12 cellular contexts compared by ENCODE assay signal in the genomic region with DNA sequence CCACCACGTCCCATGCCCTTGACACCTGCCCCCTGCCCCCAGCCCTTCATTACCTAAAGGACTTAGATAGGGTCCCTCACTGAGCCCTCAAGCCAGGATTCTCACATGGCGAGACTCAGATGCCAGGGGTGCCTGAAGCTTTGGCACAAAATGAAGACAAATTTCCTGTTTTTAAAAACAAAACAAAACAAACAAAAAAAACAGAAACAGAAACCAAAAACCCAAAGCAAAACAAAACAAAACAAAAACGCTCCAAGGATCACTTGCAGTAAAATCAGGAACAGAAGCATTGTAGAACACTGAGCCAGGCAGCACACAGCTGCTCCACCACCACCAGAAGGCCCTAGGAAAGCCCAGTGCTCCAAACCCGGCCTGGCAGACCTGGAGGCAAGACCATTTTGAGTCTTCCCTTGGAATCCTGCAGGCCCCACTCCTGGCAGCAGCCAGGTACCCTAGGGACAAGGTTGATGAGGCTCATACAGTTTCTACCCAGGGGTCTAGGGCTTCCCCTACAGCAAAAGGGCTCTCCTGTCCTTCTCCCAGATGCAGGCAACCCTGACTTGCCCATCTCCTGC. TPM values are rescaled to one million over a fixed set of nuclear protein-coding genes. Genes with fewer than 3 reads are reported as not detected.
A peak's percentile ranks its signal among the peaks of the same experiment; 100 is the strongest.
DNase-seq lines count a peak whose midpoint lies in the region; ATAC-seq, FAIRE-seq and TF ChIP-seq lines count a peak whose summit lies in the region.
"Had no signal": no experiment of that assay in that cellular context is flagged by ENCODE, and none has a peak within 500 bp of the region (broad histone marks: within the 10 kb centered on the region; RNA-seq: fewer than 3 reads in every experiment).

No MANE protein-coding gene starts in this region.

- no peaks in the 10 kb centered on the region; a peak in 1 of 4 replicates for H3K36me3 ChIP-seq in GM12878 (ENCODE audit: control insufficient read depth in 2 of 2, insufficient read depth in 2 of 2, low read length in 1 of 2)
- peaks cover 0 to 3% (median 0%) of the 10 kb centered on the region in 4 donors for H3K36me3 ChIP-seq in right lobe of liver
- no peaks in the 10 kb centered on the region for H3K36me3 ChIP-seq in mucosa of descending colon (ENCODE audit: low read depth)
- H3K36me3 ChIP-seq: HAP-1 had no signal

- CTCF ChIA-PET in GM12878 (lab: Yijun Ruan, JAX): interaction anchor here (0.8 to 1.6 kb wide), 3 partner anchors 10 to 35 kb away, joined by 3 to 5 read pairs (median 4); no protein-coding TSS in a partner anchor

- H2AFZ ChIP-seq in GM12878 (ENCODE audit: control insufficient read depth, low read depth, low read length): peak overlapping the region; percentile 16

- peak overlapping the region; percentile 52 for H3K27ac ChIP-seq in 22Rv1
- peak overlapping the region; percentile 48 for H3K27ac ChIP-seq in GM12878 (ENCODE audit: control insufficient read depth, insufficient read depth)
- H3K27ac ChIP-seq in right lobe of liver: peak overlapping the region; percentile 76 to 95 (median 88)

- no peak for DNase-seq in GM18507 (ENCODE audit: extremely low spot score, insufficient read length, low read depth)
- no peak for DNase-seq in GM12878 (ENCODE audit: low read depth, low spot score)
- no peak for DNase-seq in right lobe of liver
- DNase-seq in Right ventricle myocardium inferior (ENCODE audit: missing footprints): no peak
- no peak for DNase-seq in mucosa of descending colon
- DNase-seq in CD1c-positive myeloid dendritic cell (ENCODE audit: extremely low spot score): no peak
- DNase-seq in COR-L47 (lab: John Stamatoyannopoulos, UW): no peak
- DNase-seq: left colon, NCI-H774 had no signal

- SMC1A ChIA-PET in GM12878 (lab: Charles Lee; ENCODE audit: uncharacterized antibody, unreplicated experiment): interaction anchor here (1.4 kb wide), 1 partner anchor 9 kb away, joined by 3 read pairs; no protein-coding TSS in a partner anchor

- no peaks in the 10 kb centered on the region for H3K79me2 ChIP-seq in GM12878 (ENCODE audit: control insufficient read depth, insufficient read depth, low read length)

- in situ Hi-C loops in GM12878 (cut with MboI): no loop called here

- H3K27me3 ChIP-seq in GM12878 (replicated peaks in 1 of 2; ENCODE audit: control insufficient read depth in 2 of 2, insufficient read depth in 2 of 2, low read length in 1 of 2) (no peaks in the 10 kb centered on the region), right lobe of liver (no peaks in the 10 kb centered on the region)

- TF ChIP-seq CTCF in 22Rv1 (IDR thresholded peaks at IDR 0.05): no peak
- no peak for TF ChIP-seq CTCF in GM12878 (IDR thresholded peaks at IDR 0.05 in 2 of 3, conservative IDR thresholded peaks at IDR 0.05 in 1 of 3; ENCODE audit: control insufficient read depth in 2 of 3, extremely low read depth in 1 of 3, insufficient read depth in 1 of 3, low read depth in 3 of 3, low read length in 3 of 3)
- TF ChIP-seq CTCF in right lobe of liver (IDR thresholded peaks at IDR 0.05): no peak
- TF ChIP-seq CTCF in mucosa of descending colon (IDR thresholded peaks at IDR 0.05): no peak

- no TSS peak for BruUV-seq in GM12878 (replicated peaks; lab: Mats Ljungman, UMichigan)

- RAD21 ChIA-PET in GM12878 (lab: Charles Lee; ENCODE audit: unreplicated experiment): interaction anchor here (0.6 to 1.1 kb wide), 3 partner anchors 10 to 202 kb away, joined by 3 to 4 read pairs (median 3); no protein-coding TSS in a partner anchor

- TF ChIP-seq RAD21 in GM12878 (IDR thresholded peaks at IDR 0.05; ENCODE audit: insufficient read depth, low read depth, low read length): no peak

- H3K4me3 ChIP-seq in GM12878 (no peak overlapping the region; the same call in 1 of the 2 replicates), right lobe of liver (peak overlapping the region in 2 of 3 donors; percentile 23 to 34), mucosa of descending colon (no peak overlapping the region)
- H3K4me3 ChIP-seq: HAP-1 had no signal

- peak overlapping the region; percentile 45 for H3K4me2 ChIP-seq in GM12878 (ENCODE audit: control insufficient read depth, insufficient read depth)

- POLR2A ChIA-PET in GM12878 (lab: Charles Lee): interaction anchor here (1.2 kb wide), 1 partner anchor 10 kb away, joined by 4 read pairs; no protein-coding TSS in a partner anchor

- FAIRE-seq in GM18507 (lab: Jason Lieb, UNC) (peak; percentile 29), GM12878 (lab: Jason Lieb, UNC) (no peak)

- intact Hi-C loops in GM12878 (cut with micrococcal nuclease; ENCODE audit: unreplicated experiment): no loop called here
- intact Hi-C loops in right lobe of liver (cut with DNase I): no loop called here
- intact Hi-C loops in Right ventricle myocardium inferior (cut with DNase I): no loop called here
- intact Hi-C loops in mucosa of descending colon (cut with DNase I, micrococcal nuclease): loop anchor here in 1 of 2 donors (10.0 kb wide), 1 partner anchor 135 kb away; the partner anchor contains the start of gene NUFIP2

- H3K9ac ChIP-seq in GM12878 (ENCODE audit: control insufficient read depth, insufficient read depth, low read length): peak overlapping the region; percentile 5; the same call in 1 of the 2 replicates

- no peaks in the 10 kb centered on the region for H3K9me3 ChIP-seq in GM12878 (replicated peaks; ENCODE audit: control insufficient read depth, insufficient read depth, low read length)
- no peaks in the 10 kb centered on the region for H3K9me3 ChIP-seq in right lobe of liver
- H3K9me3 ChIP-seq in mucosa of descending colon: no peaks in the 10 kb centered on the region
- H3K9me3 ChIP-seq: HAP-1 had no signal

- no peaks in the 10 kb centered on the region for H4K20me1 ChIP-seq in GM12878 (ENCODE audit: control insufficient read depth, insufficient read depth)

- H3K4me1 ChIP-seq in GM12878 (ENCODE audit: control insufficient read depth, insufficient read depth, low read length): peaks cover 7% of the 10 kb centered on the region
- H3K4me1 ChIP-seq in right lobe of liver: peaks cover 4 to 99% (median 51%) of the 10 kb centered on the region in 4 donors
- peaks cover 56% of the 10 kb centered on the region for H3K4me1 ChIP-seq in mucosa of descending colon (ENCODE audit: low read depth)
- H3K4me1 ChIP-seq: HAP-1 had no signal

- TF ChIP-seq POLR2A in GM12878 (IDR thresholded peaks at IDR 0.05; ENCODE audit: low read depth, low read length) (no peak), right lobe of liver (IDR thresholded peaks at IDR 0.05) (no peak)

- ATAC-seq in GM12878 (0 out of 3 replicates have a peak, but pooled peaks have one; percentile 15), right lobe of liver (no peak), Right ventricle myocardium inferior (no peak), mucosa of descending colon (no peak)
- ATAC-seq: esophagus mucosa had no signal

- no peak for TF ChIP-seq EP300 in GM12878 (IDR thresholded peaks at IDR 0.05; ENCODE audit: borderline replicate concordance in 1 of 2, control insufficient read depth in 1 of 2, low read depth in 2 of 2, low read length in 2 of 2)

- WGBS in GM12878 (ENCODE audit: insufficient coverage, insufficient replicate concordance, low lambda C conversion rate, missing lambda C conversion rate): 28% methylated on average over 4 of the region's 4 CpGs
- 25% methylated on average over 4 of the region's 4 CpGs for WGBS in right lobe of liver (ENCODE audit: insufficient coverage, low coverage, low lambda C conversion rate, missing lambda C conversion rate)

TF ChIP-seq in GM12878, 131 proteins besides CTCF, POLR2A, EP300 and RAD21 (continues in another document):
- TF ChIP-seq, protein P1, sequence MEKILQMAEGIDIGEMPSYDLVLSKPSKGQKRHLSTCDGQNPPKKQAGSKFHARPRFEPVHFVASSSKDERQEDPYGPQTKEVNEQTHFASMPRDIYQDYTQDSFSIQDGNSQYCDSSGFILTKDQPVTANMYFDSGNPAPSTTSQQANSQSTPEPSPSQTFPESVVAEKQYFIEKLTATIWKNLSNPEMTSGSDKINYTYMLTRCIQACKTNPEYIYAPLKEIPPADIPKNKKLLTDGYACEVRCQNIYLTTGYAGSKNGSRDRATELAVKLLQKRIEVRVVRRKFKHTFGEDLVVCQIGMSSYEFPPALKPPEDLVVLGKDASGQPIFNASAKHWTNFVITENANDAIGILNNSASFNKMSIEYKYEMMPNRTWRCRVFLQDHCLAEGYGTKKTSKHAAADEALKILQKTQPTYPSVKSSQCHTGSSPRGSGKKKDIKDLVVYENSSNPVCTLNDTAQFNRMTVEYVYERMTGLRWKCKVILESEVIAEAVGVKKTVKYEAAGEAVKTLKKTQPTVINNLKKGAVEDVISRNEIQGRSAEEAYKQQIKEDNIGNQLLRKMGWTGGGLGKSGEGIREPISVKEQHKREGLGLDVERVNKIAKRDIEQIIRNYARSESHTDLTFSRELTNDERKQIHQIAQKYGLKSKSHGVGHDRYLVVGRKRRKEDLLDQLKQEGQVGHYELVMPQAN (conservative IDR thresholded peaks at IDR 0.05): no peak
- TF ChIP-seq WRNIP1 (IDR thresholded peaks at IDR 0.05; ENCODE audit: borderline replicate concordance, low read depth, low read length): no peak

RNA-seq across cellular contexts. Expression of gene MYO18A, which starts 20.8 kb away (rescaled TPM):
- total RNA-seq in GM12878 (2013; cell fraction: nucleolus; rRNA removed): 128 and 136 TPM in 2 replicates
- total RNA-seq in GM12878 (2014; rRNA removed) (42.8 and 43.5 TPM in 2 replicates), GM12878 (2014; rRNA removed; fragmentation: Illumina TruSeq; extraction: Trizol) (21.5 and 24.4 TPM in 2 replicates), GM12878 (2021) (60.9 and 66.0 TPM in 2 replicates), right lobe of liver (10 to 100 TPM; 50.1 to 98.2 (median 81.8) TPM), Right ventricle myocardium inferior (373 TPM), mucosa of descending colon (100 to 1,000 TPM in 1 of 3 donors, 10 to 100 TPM in 2; 84.9 to 111 (median 93.3) TPM)
- polyA plus RNA-seq in GM12878 (2011; ENCODE audit: low read depth): 33.0 TPM
- polyA plus RNA-seq in GM12878 (2011; rRNA removed) (4.6 and 9.8 TPM in 2 replicates), GM12878 (2014; fragmentation: Illumina TruSeq; extraction: Trizol) (23.0 and 31.3 TPM in 2 replicates), GM12878 (2014; fragmentation: Nextera tagmentation; extraction: Ambion mirVana) (1 to 10 TPM; 2.9 to 3.9 TPM), GM12878 (2014; rRNA removed) (31.2 and 42.9 TPM in 2 replicates), GM12878 (2016; fragmentation: Nextera tagmentation; extraction: Ambion mirVana) (10 to 100 TPM; 23.2 to 24.6 TPM)
- polyA plus RNA-seq in GM12878 (2011; cell fraction: cytosol; rRNA removed): 10.8 and 17.4 TPM in 2 replicates
- polyA plus RNA-seq in GM12878 (2011; cell fraction: nucleus; rRNA removed): 55.4 and 69.1 TPM in 2 replicates
- 41.6 and 45.2 TPM in 2 replicates for polyA plus RNA-seq in GM12878 (2012)
- polyA minus RNA-seq in GM12878 (2011; rRNA and poly(A)+ RNA removed): 22.6 and 34.3 TPM in 2 replicates
- 11.6 and 18.6 TPM in 2 replicates for polyA minus RNA-seq in GM12878 (2011; cell fraction: cytosol; rRNA and poly(A)+ RNA removed)
- 38.1 and 52.6 TPM in 2 replicates for polyA minus RNA-seq in GM12878 (2011; cell fraction: nucleus; rRNA and poly(A)+ RNA removed)

Comparison
In these comparisons a context has a peak if more than half of its experiments do, and no peak if none do; other contexts are left out.
1. H3K4me3 ChIP-seq: peak in right lobe of liver (2 of 3); none in GM12878 (single experiment) and mucosa of descending colon (single experiment).
2. Peak in every context shown above with its lines, with median percentiles within 50 percentile points of each other: H3K27ac ChIP-seq.